9 cellular contexts compared by ENCODE assay signal in genomic region chr10:22908837-22909236, GRCh38. TPM values are rescaled to one million over a fixed set of nuclear protein-coding genes. Genes with fewer than 3 reads are reported as not detected.
"Had no signal": no experiment of that assay in that cellular context is flagged by ENCODE, and none has a peak within 500 bp of the region (broad histone marks: within the 10 kb centered on the region; RNA-seq: fewer than 3 reads in every experiment).

No MANE protein-coding gene starts in this region.

- H3K4me3 ChIP-seq: GM12878 had no signal

- DNase-seq: GDM1, GF-D8 had no signal

- ATAC-seq: GM12878 had no signal

- FAIRE-seq: G401.6, GM12878, GM12891, GM12892, GM18507, GM19239 had no signal

RNA-seq across cellular contexts. Expression of gene ARMC3, which starts 19.0 kb away (rescaled TPM):
- total RNA-seq: G401 had no signal
